ENCODE assay signal across 10 cellular contexts in genomic region chr16:11794447-11794846, GRCh38. TPM values are rescaled to one million over a fixed set of nuclear protein-coding genes. Genes with fewer than 3 reads are reported as not detected.
DNase-seq lines count a peak whose midpoint lies in the region; ATAC-seq, FAIRE-seq and TF ChIP-seq lines count a peak whose summit lies in the region.
"Had no signal": no experiment of that assay in that cellular context is flagged by ENCODE, and none has a peak within 500 bp of the region (broad histone marks: within the 10 kb centered on the region; RNA-seq: fewer than 3 reads in every experiment).

No MANE protein-coding gene starts in this region.

- ATAC-seq in HepG2, result no peak
- ATAC-seq in right lobe of liver, result no peak
- no peak for ATAC-seq in activated naive CD8-positive, alpha-beta T cell treated with anti-CD3 and anti-CD28 coated beads, Interleukin-2, amount 10 ng/mL, durations not matched to agents 7 days and 5 days (ENCODE audit: low read depth)
- ATAC-seq in upper lobe of left lung (ENCODE audit: low FRiP score in 2 of 2), result no peak
- ATAC-seq in HG02642 (IDR thresholded peaks at IDR 0.05; ENCODE audit: poor library complexity, unreplicated experiment), result no peak
- ATAC-seq in HG03571 (IDR thresholded peaks at IDR 0.05; ENCODE audit: unreplicated experiment), result no peak

- peaks cover 59% of the 10 kb centered on the region for H3K4me1 Mint-ChIP-seq in activated naive CD8-positive, alpha-beta T cell treated with anti-CD3 and anti-CD28 coated beads, Interleukin-2, amount 10 ng/mL, durations not matched to agents 7 days and 5 days
- H3K4me1 Mint-ChIP-seq in mesothelial cell of epicardium, result peaks cover 62% of the 10 kb centered on the region

- H3K36me3 Mint-ChIP-seq in activated naive CD8-positive, alpha-beta T cell treated with anti-CD3 and anti-CD28 coated beads, Interleukin-2, amount 10 ng/mL, durations not matched to agents 7 days and 5 days, result peaks cover 23% of the 10 kb centered on the region
- peaks cover 4% of the 10 kb centered on the region for H3K36me3 Mint-ChIP-seq in mesothelial cell of epicardium

- H3K9ac ChIP-seq in HepG2 (ENCODE audit: insufficient read depth, low read depth, low read length), result no peak overlapping the region

- TF ChIP-seq EP300 in HepG2 (IDR thresholded peaks at IDR 0.05; ENCODE audit: low read depth in 2 of 2, low read length in 2 of 2), result no peak
- no peak for TF ChIP-seq EP300 in HepG2 (CRISPR knock-in tag; IDR thresholded peaks at IDR 0.05; ENCODE audit: borderline replicate concordance)
- no peak for TF ChIP-seq EP300 in upper lobe of left lung (IDR thresholded peaks at IDR 0.05)

- peak overlapping the region; percentile 60 for H3K27ac Mint-ChIP-seq in activated naive CD8-positive, alpha-beta T cell treated with anti-CD3 and anti-CD28 coated beads, Interleukin-2, amount 10 ng/mL, durations not matched to agents 7 days and 5 days
- peak overlapping the region; percentile 93 for H3K27ac Mint-ChIP-seq in mesothelial cell of epicardium

- H4K20me1 ChIP-seq in HepG2 (ENCODE audit: insufficient read depth, low read length), result peaks cover 53% of the 10 kb centered on the region

- H3K9me3 Mint-ChIP-seq in activated naive CD8-positive, alpha-beta T cell treated with anti-CD3 and anti-CD28 coated beads, Interleukin-2, amount 10 ng/mL, durations not matched to agents 7 days and 5 days, result no peaks in the 10 kb centered on the region
- H3K9me3 Mint-ChIP-seq in mesothelial cell of epicardium, result no peaks in the 10 kb centered on the region

- H3K4me3 Mint-ChIP-seq in activated naive CD8-positive, alpha-beta T cell treated with anti-CD3 and anti-CD28 coated beads, Interleukin-2, amount 10 ng/mL, durations not matched to agents 7 days and 5 days, result peak overlapping the region; percentile 89
- H3K4me3 Mint-ChIP-seq in mesothelial cell of epicardium, result peak overlapping the region; percentile 86

- 0 out of 2 replicates have a peak overlapping the region, but pooled peaks have one; percentile 94 for H3K4me2 ChIP-seq in HepG2 (ENCODE audit: low read depth, low read length)

- TF ChIP-seq POLR2A in HepG2 (IDR thresholded peaks at IDR 0.05; ENCODE audit: insufficient read depth in 1 of 2, low read depth in 2 of 2, low read length in 2 of 2), result no peak
- TF ChIP-seq POLR2A in right lobe of liver (IDR thresholded peaks at IDR 0.05), result no peak
- no peak for TF ChIP-seq POLR2A in upper lobe of left lung (IDR thresholded peaks at IDR 0.05)

- H3K79me2 ChIP-seq in HepG2 (ENCODE audit: insufficient read depth, low read length), result peaks cover 91% of the 10 kb centered on the region

- peak overlapping the region; percentile 52 for H3K27ac ChIP-seq in HepG2 (ENCODE audit: extremely low read length, insufficient read depth, low read length)
- H3K27ac ChIP-seq in right lobe of liver, result peak overlapping the region in 1 of 3 donors; percentile 70
- H3K27ac ChIP-seq in upper lobe of left lung, result peak overlapping the region in 3 of 4 donors; percentile 70 to 100 (median 98)

- in situ Hi-C loops in HepG2 (cut with HindIII; ENCODE audit: extremely low pct_ligation_motif_present, low pct_unique_long_range_greater_than_20kb), result no loop called here

- H3K4me3 ChIP-seq in HepG2 (replicated peaks in 1 of 3; ENCODE audit: insufficient read depth in 1 of 3, low read depth in 2 of 3, low read length in 3 of 3) (no peak overlapping the region), right lobe of liver (no peak overlapping the region), upper lobe of left lung (no peak overlapping the region)
- H3K4me3 ChIP-seq: testis had no signal

- CTCF ChIA-PET in HepG2 (lab: Yijun Ruan, JAX; ENCODE audit: low intra/inter-chr PET ratio, low total read pairs), result no interaction called here

- no peak for TF ChIP-seq RAD21 in HepG2 (CRISPR knock-in tag; IDR thresholded peaks at IDR 0.05)

- H3K9me3 ChIP-seq in HepG2 (ENCODE audit: low read length) (no peaks in the 10 kb centered on the region), right lobe of liver (no peaks in the 10 kb centered on the region), upper lobe of left lung (no peaks in the 10 kb centered on the region)
- H3K9me3 ChIP-seq: testis had no signal

- no peaks in the 10 kb centered on the region for H3K27me3 Mint-ChIP-seq in activated naive CD8-positive, alpha-beta T cell treated with anti-CD3 and anti-CD28 coated beads, Interleukin-2, amount 10 ng/mL, durations not matched to agents 7 days and 5 days
- H3K27me3 Mint-ChIP-seq in mesothelial cell of epicardium (ENCODE audit: low read depth), result no peaks in the 10 kb centered on the region

- no peak for FAIRE-seq in HepG2 (lab: Jason Lieb, UNC)

- POLR2A ChIA-PET in HepG2 (lab: Yijun Ruan, JAX), result interaction anchor here (1.3 to 5.9 kb wide), 3 partner anchors 46 to 52 kb away, joined by 3 to 207 read pairs (median 85); partner anchors contain the start of gene TXNDC11
- POLR2A ChIA-PET in activated naive CD8-positive, alpha-beta T cell treated with anti-CD3 and anti-CD28 coated beads, Interleukin-2, amount 10 ng/mL, durations not matched to agents 7 days and 5 days (lab: Charles Lee), result interaction anchor here (1.3 kb wide), 1 partner anchor 52 kb away, joined by 4 read pairs; the partner anchor contains the start of gene TXNDC11

- TF ChIP-seq CTCF in HepG2 (CRISPR knock-in tag; IDR thresholded peaks at IDR 0.05), result no peak
- no peak for TF ChIP-seq CTCF in right lobe of liver (IDR thresholded peaks at IDR 0.05)
- TF ChIP-seq CTCF in mesothelial cell of epicardium (IDR thresholded peaks at IDR 0.05; ENCODE audit: unreplicated experiment), result no peak
- no peak for TF ChIP-seq CTCF in upper lobe of left lung (IDR thresholded peaks at IDR 0.05)

- WGBS in HepG2 (ENCODE audit: low lambda C conversion rate), result 63% methylated on average over 2 of the region's 2 CpGs
- 21% methylated on average over 2 of the region's 2 CpGs for WGBS in right lobe of liver (ENCODE audit: insufficient coverage, low coverage, low lambda C conversion rate, missing lambda C conversion rate)
- WGBS in upper lobe of left lung, 2 donors, result 19 to 26% methylated on average over 2 of the region's 2 CpGs

- no TSS peak for BruUV-seq in HepG2 (replicated peaks; lab: Mats Ljungman, UMichigan)

- H3K27me3 ChIP-seq in HepG2 (ENCODE audit: control insufficient read depth in 1 of 2, insufficient read depth in 2 of 2, low read length in 2 of 2), result no peaks in the 10 kb centered on the region; a peak in 1 of 5 replicates
- no peaks in the 10 kb centered on the region for H3K27me3 ChIP-seq in right lobe of liver
- no peaks in the 10 kb centered on the region for H3K27me3 ChIP-seq in upper lobe of left lung
- H3K27me3 ChIP-seq: testis had no signal

- DNase-seq in HepG2 (ENCODE audit: low spot score), result no peak
- no peak for DNase-seq in right lobe of liver
- DNase-seq in activated naive CD8-positive, alpha-beta T cell treated with anti-CD3 and anti-CD28 coated beads, Interleukin-2, amount 10 ng/mL, durations not matched to agents 7 days and 5 days, result no peak
- DNase-seq in mesothelial cell of epicardium (ENCODE audit: low spot score in 2 of 2, unreplicated experiment in 2 of 2), result no peak
- DNase-seq in upper lobe of left lung, result no peak
- no peak for DNase-seq in DMS 273 (lab: John Stamatoyannopoulos, UW; ENCODE audit: unreplicated experiment)
- DNase-seq: midbrain had no signal

- H3K36me3 ChIP-seq in HepG2 (replicated peaks in 1 of 2; ENCODE audit: control insufficient read depth in 1 of 2, insufficient read depth in 2 of 2, low read length in 2 of 2) (peaks cover 0 to 8% of the 10 kb centered on the region in 2 experiments; a peak in 2 of 5 replicates), right lobe of liver (no peaks in the 10 kb centered on the region), upper lobe of left lung (peaks cover 0 to 16% (median 0%) of the 10 kb centered on the region in 4 donors)

- intact Hi-C loops in HepG2 (cut with micrococcal nuclease; ENCODE audit: unreplicated experiment), result loop anchor here (1.0 to 10.0 kb wide), 2 partner anchors 8 to 210 kb away; partner anchors contain the start of gene LITAF
- intact Hi-C loops in right lobe of liver (cut with DNase I), result loop anchor here (10.0 kb wide), 2 partner anchors 60 to 70 kb away; no protein-coding TSS in a partner anchor

- H3K4me1 ChIP-seq in HepG2 (ENCODE audit: insufficient read depth, low read length) (peaks cover 78% of the 10 kb centered on the region), right lobe of liver (peaks cover 0 to 62% (median 30%) of the 10 kb centered on the region in 4 donors), upper lobe of left lung (peaks cover 63 to 86% (median 70%) of the 10 kb centered on the region in 4 donors)

- no peak overlapping the region for H2AFZ ChIP-seq in HepG2 (ENCODE audit: low read length)

RNA-seq across cellular contexts. Expression of gene ZC3H7A, which starts 2.6 kb away (rescaled TPM):
- 29.2 and 51.5 TPM in 2 replicates for total RNA-seq in HepG2 (2016; rRNA removed; fragmentation: Illumina TruSeq; extraction: Trizol)
- 36.4 and 39.0 TPM in 2 replicates for total RNA-seq in HepG2 (2016; cell fraction: cytosol; rRNA removed; fragmentation: Illumina TruSeq; extraction: Trizol; ENCODE audit: low read depth)
- total RNA-seq in HepG2 (2016; cell fraction: insoluble cytoplasmic fraction; rRNA removed; fragmentation: Illumina TruSeq; extraction: Trizol), result 27.9 and 45.5 TPM in 2 replicates
- total RNA-seq in HepG2 (2016; cell fraction: membrane; rRNA removed; fragmentation: Illumina TruSeq; extraction: Trizol), result 21.9 and 22.1 TPM in 2 replicates
- total RNA-seq in HepG2 (2016; cell fraction: nucleus; rRNA removed; fragmentation: Illumina TruSeq; extraction: Trizol), result 62.9 and 69.9 TPM in 2 replicates
- 28.4 and 36.8 TPM in 2 replicates for polyA plus RNA-seq in HepG2 (2011; rRNA removed)
- polyA plus RNA-seq in HepG2 (2011; cell fraction: cytosol; rRNA removed), result 17.3 and 26.0 TPM in 2 replicates
- 65.4 and 82.1 TPM in 2 replicates for polyA plus RNA-seq in HepG2 (2011; cell fraction: nucleus; rRNA removed)
- polyA plus RNA-seq in HepG2 (2012), result 38.8 and 45.6 TPM in 2 replicates
- 7.0 and 7.9 TPM in 2 replicates for polyA plus RNA-seq in HepG2 (2016; cell fraction: cytosol; fragmentation: Illumina TruSeq; extraction: Trizol; ENCODE audit: low read depth)
- 53.0 and 59.0 TPM in 2 replicates for polyA plus RNA-seq in HepG2 (2016; cell fraction: insoluble cytoplasmic fraction; fragmentation: Illumina TruSeq; extraction: Trizol; ENCODE audit: low read depth)
- polyA plus RNA-seq in HepG2 (2016; cell fraction: membrane; fragmentation: Illumina TruSeq; extraction: Trizol; ENCODE audit: low read depth), result 12.7 and 13.1 TPM in 2 replicates
- polyA plus RNA-seq in HepG2 (2016; cell fraction: nucleus; fragmentation: Illumina TruSeq; extraction: Trizol; ENCODE audit: insufficient read depth, low read depth), result 118 and 123 TPM in 2 replicates
- 15.6 and 21.1 TPM in 2 replicates for polyA minus RNA-seq in HepG2 (2011; rRNA and poly(A)+ RNA removed; ENCODE audit: low replicate concordance)
- polyA minus RNA-seq in HepG2 (2011; cell fraction: cytosol; rRNA and poly(A)+ RNA removed), result 19.2 and 27.3 TPM in 2 replicates
- 93.7 and 101 TPM in 2 replicates for polyA minus RNA-seq in HepG2 (2011; cell fraction: nucleus; rRNA and poly(A)+ RNA removed)
- total RNA-seq in right lobe of liver, result 10 to 100 TPM; 22.8 to 34.0 (median 26.9) TPM
- total RNA-seq in activated naive CD8-positive, alpha-beta T cell treated with anti-CD3 and anti-CD28 coated beads, Interleukin-2, amount 10 ng/mL, durations not matched to agents 7 days and 5 days, result 10 to 100 TPM; 73.1 to 82.5 TPM
- total RNA-seq in mesothelial cell of epicardium, result 57.6 to 70.7 TPM (median 66.7 TPM) in 3 replicates
- 100 to 1,000 TPM in 2 of 6 donors, 10 to 100 TPM in 4; 52.7 to 142 (median 64.7) TPM for total RNA-seq in upper lobe of left lung

RNA-seq across cellular contexts. Expression of gene TXNDC11, which starts 51.8 kb away (rescaled TPM):
- 46.4 and 74.9 TPM in 2 replicates for total RNA-seq in HepG2 (2016; rRNA removed; fragmentation: Illumina TruSeq; extraction: Trizol)
- total RNA-seq in HepG2 (2016; cell fraction: cytosol; rRNA removed; fragmentation: Illumina TruSeq; extraction: Trizol; ENCODE audit: low read depth), result 35.1 and 37.4 TPM in 2 replicates
- total RNA-seq in HepG2 (2016; cell fraction: insoluble cytoplasmic fraction; rRNA removed; fragmentation: Illumina TruSeq; extraction: Trizol), result 41.1 and 74.2 TPM in 2 replicates
- total RNA-seq in HepG2 (2016; cell fraction: membrane; rRNA removed; fragmentation: Illumina TruSeq; extraction: Trizol), result 66.4 and 69.7 TPM in 2 replicates
- 67.8 and 74.4 TPM in 2 replicates for total RNA-seq in HepG2 (2016; cell fraction: nucleus; rRNA removed; fragmentation: Illumina TruSeq; extraction: Trizol)
- polyA plus RNA-seq in HepG2 (2011; rRNA removed), result 123 and 124 TPM in 2 replicates
- 124 and 127 TPM in 2 replicates for polyA plus RNA-seq in HepG2 (2011; cell fraction: cytosol; rRNA removed)
- 90.0 and 92.7 TPM in 2 replicates for polyA plus RNA-seq in HepG2 (2011; cell fraction: nucleus; rRNA removed)
- 52.3 and 58.7 TPM in 2 replicates for polyA plus RNA-seq in HepG2 (2012)
- polyA plus RNA-seq in HepG2 (2016; cell fraction: cytosol; fragmentation: Illumina TruSeq; extraction: Trizol; ENCODE audit: low read depth), result 27.8 and 29.0 TPM in 2 replicates
- 50.3 and 56.6 TPM in 2 replicates for polyA plus RNA-seq in HepG2 (2016; cell fraction: insoluble cytoplasmic fraction; fragmentation: Illumina TruSeq; extraction: Trizol; ENCODE audit: low read depth)
- polyA plus RNA-seq in HepG2 (2016; cell fraction: membrane; fragmentation: Illumina TruSeq; extraction: Trizol; ENCODE audit: low read depth), result 51.9 and 62.9 TPM in 2 replicates
- polyA plus RNA-seq in HepG2 (2016; cell fraction: nucleus; fragmentation: Illumina TruSeq; extraction: Trizol; ENCODE audit: insufficient read depth, low read depth), result 110 TPM in 2 replicates
- polyA minus RNA-seq in HepG2 (2011; rRNA and poly(A)+ RNA removed; ENCODE audit: low replicate concordance), result 53.2 and 119 TPM in 2 replicates
- polyA minus RNA-seq in HepG2 (2011; cell fraction: cytosol; rRNA and poly(A)+ RNA removed), result 62.7 TPM in 2 replicates
- polyA minus RNA-seq in HepG2 (2011; cell fraction: nucleus; rRNA and poly(A)+ RNA removed), result 73.1 and 73.3 TPM in 2 replicates
- 10 to 100 TPM; 43.2 to 63.3 (median 54.0) TPM for total RNA-seq in right lobe of liver
- total RNA-seq in activated naive CD8-positive, alpha-beta T cell treated with anti-CD3 and anti-CD28 coated beads, Interleukin-2, amount 10 ng/mL, durations not matched to agents 7 days and 5 days, result 10 to 100 TPM; 30.7 to 38.3 TPM
- 27.5 to 30.5 TPM (median 27.8 TPM) in 3 replicates for total RNA-seq in mesothelial cell of epicardium
- 100 to 1,000 TPM in 5 of 6 donors, 10 to 100 TPM in 1; 81.2 to 148 (median 117) TPM for total RNA-seq in upper lobe of left lung

RNA-seq across cellular contexts. Expression of gene RSL1D1, which starts 56.9 kb away (rescaled TPM):
- 343 and 502 TPM in 2 replicates for total RNA-seq in HepG2 (2016; rRNA removed; fragmentation: Illumina TruSeq; extraction: Trizol)
- 118 and 139 TPM in 2 replicates for total RNA-seq in HepG2 (2016; cell fraction: cytosol; rRNA removed; fragmentation: Illumina TruSeq; extraction: Trizol; ENCODE audit: low read depth)
- total RNA-seq in HepG2 (2016; cell fraction: insoluble cytoplasmic fraction; rRNA removed; fragmentation: Illumina TruSeq; extraction: Trizol), result 337 and 511 TPM in 2 replicates
- total RNA-seq in HepG2 (2016; cell fraction: membrane; rRNA removed; fragmentation: Illumina TruSeq; extraction: Trizol), result 248 and 308 TPM in 2 replicates
- 210 and 225 TPM in 2 replicates for total RNA-seq in HepG2 (2016; cell fraction: nucleus; rRNA removed; fragmentation: Illumina TruSeq; extraction: Trizol)
- polyA plus RNA-seq in HepG2 (2011; rRNA removed), result 125 and 187 TPM in 2 replicates
- 77.4 and 149 TPM in 2 replicates for polyA plus RNA-seq in HepG2 (2011; cell fraction: cytosol; rRNA removed)
- polyA plus RNA-seq in HepG2 (2011; cell fraction: nucleus; rRNA removed), result 15.5 and 28.9 TPM in 2 replicates
- polyA plus RNA-seq in HepG2 (2012), result 330 and 427 TPM in 2 replicates
- polyA plus RNA-seq in HepG2 (2016; cell fraction: cytosol; fragmentation: Illumina TruSeq; extraction: Trizol; ENCODE audit: low read depth), result 128 and 147 TPM in 2 replicates
- 679 and 682 TPM in 2 replicates for polyA plus RNA-seq in HepG2 (2016; cell fraction: insoluble cytoplasmic fraction; fragmentation: Illumina TruSeq; extraction: Trizol; ENCODE audit: low read depth)
- polyA plus RNA-seq in HepG2 (2016; cell fraction: membrane; fragmentation: Illumina TruSeq; extraction: Trizol; ENCODE audit: low read depth), result 277 and 347 TPM in 2 replicates
- polyA plus RNA-seq in HepG2 (2016; cell fraction: nucleus; fragmentation: Illumina TruSeq; extraction: Trizol; ENCODE audit: insufficient read depth, low read depth), result 279 and 286 TPM in 2 replicates
- 28.2 and 33.4 TPM in 2 replicates for polyA minus RNA-seq in HepG2 (2011; rRNA and poly(A)+ RNA removed; ENCODE audit: low replicate concordance)
- polyA minus RNA-seq in HepG2 (2011; cell fraction: cytosol; rRNA and poly(A)+ RNA removed), result 201 and 239 TPM in 2 replicates
- polyA minus RNA-seq in HepG2 (2011; cell fraction: nucleus; rRNA and poly(A)+ RNA removed), result 96.4 and 115 TPM in 2 replicates
- total RNA-seq in right lobe of liver, result 10 to 100 TPM; 38.1 to 77.3 (median 54.9) TPM
- total RNA-seq in activated naive CD8-positive, alpha-beta T cell treated with anti-CD3 and anti-CD28 coated beads, Interleukin-2, amount 10 ng/mL, durations not matched to agents 7 days and 5 days, result 100 to 1,000 TPM; 159 to 165 TPM
- total RNA-seq in mesothelial cell of epicardium, result 176 to 177 TPM (median 177 TPM) in 3 replicates
- 100 to 1,000 TPM in 4 of 6 donors, 10 to 100 TPM in 2; 77.8 to 121 (median 108) TPM for total RNA-seq in upper lobe of left lung
